Comparison of ENCODE assay signal across 2 cellular contexts in genomic region chr1:227828773-227829172, GRCh38.
A peak's percentile ranks its signal among the peaks of the same experiment; 100 is the strongest.
TF ChIP-seq lines count a peak whose summit lies in the region.

No MANE protein-coding gene starts in this region.

TF ChIP-seq in IMR-90, 13 proteins besides CTCF, POLR2A, EP300 and RAD21 (continued from another document):
- no peak for TF ChIP-seq ELK1 (IDR thresholded peaks at IDR 0.05; ENCODE audit: borderline replicate concordance, low read depth, low read length)

TF ChIP-seq in K562, 482 proteins besides CTCF, POLR2A, EP300 and RAD21:
- TF ChIP-seq RERE (CRISPR knock-in tag; IDR thresholded peaks at IDR 0.05; ENCODE audit: borderline replicate concordance), result no peak
- TF ChIP-seq TEAD2 (tag; IDR thresholded peaks at IDR 0.05), result no peak
- no peak for TF ChIP-seq ATF7 (IDR thresholded peaks at IDR 0.05)
- no peak for TF ChIP-seq CBFB (CRISPR knock-in tag; IDR thresholded peaks at IDR 0.05)
- TF ChIP-seq SMAD4 (CRISPR knock-in tag; conservative IDR thresholded peaks at IDR 0.05), result no peak
- no peak for TF ChIP-seq STAT5B (CRISPR knock-in tag; IDR thresholded peaks at IDR 0.05)
- no peak for TF ChIP-seq ZNF280B (CRISPR knock-in tag; IDR thresholded peaks at IDR 0.05)
- TF ChIP-seq USF1 (CRISPR knock-in tag; IDR thresholded peaks at IDR 0.05), result 0 out of 2 replicates have a peak, but pooled peaks have one; percentile 19
- no peak for TF ChIP-seq SMARCC2 (IDR thresholded peaks at IDR 0.05; ENCODE audit: low read depth)
- 0 out of 2 replicates have a peak, but pooled peaks have one; percentile 14 for TF ChIP-seq L3MBTL2 (IDR thresholded peaks at IDR 0.05)
- TF ChIP-seq ZNF280A (IDR thresholded peaks at IDR 0.05; ENCODE audit: low read depth, partially characterized antibody), result no peak
